ENCODE assay signal across 8 cellular contexts in genomic region chr17:49995055-49995738, GRCh38. TPM values are rescaled to one million over a fixed set of nuclear protein-coding genes. Genes with fewer than 3 reads are reported as not detected.
DNase-seq lines count a peak whose midpoint lies in the region; ATAC-seq and TF ChIP-seq lines count a peak whose summit lies in the region.

Gene DLX3 (minus strand): TSS chr17:49995224. CDS start chr17:49994998, 226 bp downstream.

- no peaks in the 10 kb centered on the region for H3K36me3 ChIP-seq in effector memory CD4-positive, alpha-beta T cell (ENCODE audit: control insufficient read depth, insufficient read depth, low read length)
- H3K36me3 ChIP-seq in mesendoderm (ENCODE audit: control insufficient read depth, insufficient read depth, low read length), result no peaks in the 10 kb centered on the region
- H3K36me3 ChIP-seq in tibial nerve, result no peaks in the 10 kb centered on the region

- no peaks in the 10 kb centered on the region for H3K79me1 ChIP-seq in mesendoderm (ENCODE audit: low read length)

- ATAC-seq in SK-N-SH treated with all-trans-retinoic acid at 6 μM for 48 hours, result peak; percentile 29
- ATAC-seq in HG03159 (IDR thresholded peaks at IDR 0.05; ENCODE audit: unreplicated experiment), result no peak
- no peak for ATAC-seq in GM18498 (IDR thresholded peaks at IDR 0.05; ENCODE audit: unreplicated experiment)

- H3K79me2 ChIP-seq in mesendoderm (ENCODE audit: control insufficient read depth, insufficient read depth, low read length), result no peaks in the 10 kb centered on the region

- DNase-seq in Caki2 (ENCODE audit: low read depth), result peak; percentile 57
- no peak for DNase-seq in Jurkat, Clone E6-1 (ENCODE audit: low read depth, low spot score)
- DNase-seq in effector memory CD4-positive, alpha-beta T cell, result no peak
- peak; percentile 92 for DNase-seq in mesendoderm
- peak in 1 of 2 donors; percentile 20 for DNase-seq in tibial nerve (ENCODE audit: low spot score in 2 of 2)

- peaks cover 29% of the 10 kb centered on the region for H3K4me1 ChIP-seq in effector memory CD4-positive, alpha-beta T cell (ENCODE audit: control insufficient read depth, insufficient read depth, low read length, poor library complexity, severe bottlenecking)
- peaks cover 3% of the 10 kb centered on the region for H3K4me1 ChIP-seq in mesendoderm (ENCODE audit: control insufficient read depth, low read depth, low read length)
- peaks cover 0 to 47% (median 20%) of the 10 kb centered on the region in 4 donors for H3K4me1 ChIP-seq in tibial nerve

- no peak within 1 kb of the TSS for H4K8ac ChIP-seq in mesendoderm (ENCODE audit: low read depth, low read length)

- peak within 1 kb of the TSS; percentile 55 for H3K4me2 ChIP-seq in mesendoderm (ENCODE audit: low read length)

- no peak for TF ChIP-seq POLR2A in tibial nerve (IDR thresholded peaks at IDR 0.05)

- no peak within 1 kb of the TSS for H2BK15ac ChIP-seq in mesendoderm (replicated peaks; ENCODE audit: low read depth)

- H3K27me3 ChIP-seq in effector memory CD4-positive, alpha-beta T cell (replicated peaks; ENCODE audit: control insufficient read depth, insufficient read depth, low read length, poor library complexity, severe bottlenecking), result peaks cover 61% of the 10 kb centered on the region
- H3K27me3 ChIP-seq in mesendoderm (ENCODE audit: insufficient read depth, low read length, poor library complexity) (peaks cover 48% of the 10 kb centered on the region), tibial nerve (peaks cover 0 to 96% of the 10 kb centered on the region in 2 donors)

- no peak within 1 kb of the TSS for H3K27ac ChIP-seq in effector memory CD4-positive, alpha-beta T cell (ENCODE audit: insufficient read depth, low read length, poor library complexity, severe bottlenecking)
- H3K27ac ChIP-seq in mesendoderm (ENCODE audit: low read depth, low read length) (no peak within 1 kb of the TSS), tibial nerve (no peak within 1 kb of the TSS)

- in situ Hi-C loops in Caki2 (cut with HindIII; ENCODE audit: low pct_unique_long_range_greater_than_20kb, low sequenced_read_pairs), result loop anchor here (10.0 kb wide), 1 partner anchor 90 kb away; no protein-coding TSS in a partner anchor

- H2BK5ac ChIP-seq in mesendoderm (ENCODE audit: low read length), result no peak within 1 kb of the TSS

- no peak within 1 kb of the TSS for H3K18ac ChIP-seq in mesendoderm (ENCODE audit: low read length)

- peak within 1 kb of the TSS; percentile 33 for H3K9ac ChIP-seq in mesendoderm (ENCODE audit: low read length)

- TF ChIP-seq CTCF in tibial nerve (IDR thresholded peaks at IDR 0.05), result no peak

- peak within 1 kb of the TSS; percentile 35; the same call in 1 of the 2 replicates for H3K4me3 ChIP-seq in Jurkat, Clone E6-1 (ENCODE audit: low read length)
- peak within 1 kb of the TSS; percentile 53 for H3K4me3 ChIP-seq in effector memory CD4-positive, alpha-beta T cell (ENCODE audit: insufficient read depth, low read depth, low read length, poor library complexity, severe bottlenecking)
- H3K4me3 ChIP-seq in mesendoderm (ENCODE audit: low read length), result no peak within 1 kb of the TSS
- H3K4me3 ChIP-seq in tibial nerve, result peak within 1 kb of the TSS in 3 of 4 donors; percentile 21 to 48 (median 28)

- H3K4ac ChIP-seq in mesendoderm (ENCODE audit: low read depth, low read length), result no peak within 1 kb of the TSS

- no peak within 1 kb of the TSS for H2BK120ac ChIP-seq in mesendoderm (ENCODE audit: low read depth, low read length)

- no peak for TF ChIP-seq EP300 in tibial nerve (IDR thresholded peaks at IDR 0.05)

- WGBS in mesendoderm (ENCODE audit: extremely low coverage, insufficient coverage, low lambda C conversion rate), result no CpG with 5 or more reads among the region's 29 CpGs
- 4 to 8% methylated on average over 13 to 29 of the region's 29 CpGs for WGBS in tibial nerve, 2 donors

- H3K9me3 ChIP-seq in effector memory CD4-positive, alpha-beta T cell (ENCODE audit: control insufficient read depth, low read length), result no peaks in the 10 kb centered on the region
- no peaks in the 10 kb centered on the region for H3K9me3 ChIP-seq in tibial nerve

- peak within 1 kb of the TSS; percentile 49 for H3K56ac ChIP-seq in mesendoderm (ENCODE audit: low read length)

- H2AK5ac ChIP-seq in mesendoderm (ENCODE audit: low read length), result no peak within 1 kb of the TSS

- H3K23ac ChIP-seq in mesendoderm (ENCODE audit: low read length), result peak within 1 kb of the TSS; percentile 81

- no peak within 1 kb of the TSS for H4K5ac ChIP-seq in mesendoderm (ENCODE audit: low read length)

TF ChIP-seq in SK-N-SH treated with all-trans-retinoic acid at 6 μM for 48 hours, 23 proteins besides CTCF, POLR2A, EP300 and RAD21:
- TF ChIP-seq TOX (CRISPR knock-in tag; IDR thresholded peaks at IDR 0.05; ENCODE audit: borderline replicate concordance) (no peak), TSHZ2 (CRISPR knock-in tag; IDR thresholded peaks at IDR 0.05) (no peak), CREB5 (CRISPR knock-in tag; IDR thresholded peaks at IDR 0.05; ENCODE audit: low read depth) (no peak), PATZ1 (CRISPR knock-in tag; IDR thresholded peaks at IDR 0.05; ENCODE audit: borderline replicate concordance) (no peak), ZNF70 (CRISPR knock-in tag; IDR thresholded peaks at IDR 0.05) (no peak), ISL1 (CRISPR knock-in tag; IDR thresholded peaks at IDR 0.05) (no peak), ESRRG (CRISPR knock-in tag; IDR thresholded peaks at IDR 0.05) (no peak)

RNA-seq across cellular contexts. Expression of gene DLX3, which starts in this region (rescaled TPM):
- total RNA-seq in Caki2 (2014; rRNA removed; shearing (Covaris generic); ENCODE audit: low replicate concordance), result not detected in 2 replicates
- 4.1 TPM for polyA plus RNA-seq in Jurkat, Clone E6-1 (2012; ENCODE audit: insufficient read depth, insufficient read length)
- 0.13 TPM for polyA plus RNA-seq in mesendoderm (2013, experiment 1 of 2)
- 0.06 TPM for polyA plus RNA-seq in mesendoderm (2013, experiment 2 of 2)
- under 1 TPM in 1 of 4 donors, not detected in 3; 0.30 TPM for total RNA-seq in tibial nerve

Comparison
In these comparisons a context has a peak if more than half of its experiments do, and no peak if none do; other contexts are left out.
1. Peak in DNase-seq in Caki2; RNA of the gene not detected or under 1 TPM.